ENCODE assay signal across 9 cellular contexts in the genomic region with DNA sequence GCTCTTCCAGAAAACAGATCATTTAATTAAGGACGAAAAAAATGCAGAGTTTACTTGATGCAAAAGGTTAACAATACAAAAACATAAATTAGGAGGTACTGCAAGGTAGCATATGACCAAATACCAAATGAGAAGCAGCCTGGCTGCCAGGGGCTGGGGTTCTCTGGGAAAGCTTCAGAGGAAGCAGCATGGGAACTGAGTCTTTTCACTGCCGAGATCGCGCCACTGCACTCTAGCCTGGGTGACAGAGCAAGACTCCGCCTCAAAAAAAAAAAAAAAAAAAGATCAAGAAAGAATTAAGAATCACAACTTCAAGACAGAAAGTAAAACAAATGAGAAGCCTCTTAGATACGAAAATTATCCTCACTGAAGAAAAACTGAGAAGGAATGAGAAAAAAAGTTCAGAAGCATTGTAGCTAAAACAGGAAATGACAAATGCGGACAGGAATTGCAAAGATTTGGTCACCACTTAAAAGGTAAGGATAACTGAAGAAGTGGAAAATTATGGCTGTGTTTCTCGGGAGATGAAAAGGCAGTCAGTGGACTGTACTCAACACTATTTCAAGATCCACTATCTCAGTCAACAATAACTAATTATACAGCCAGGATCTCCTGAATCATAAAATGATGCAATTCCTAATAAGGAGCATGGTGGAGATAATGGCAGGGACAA. TPM values are rescaled to one million over a fixed set of nuclear protein-coding genes. Genes with fewer than 3 reads are reported as not detected.
DNase-seq lines count a peak whose midpoint lies in the region; ATAC-seq, FAIRE-seq and TF ChIP-seq lines count a peak whose summit lies in the region.
"Had no signal": no experiment of that assay in that cellular context is flagged by ENCODE, and none has a peak within 500 bp of the region (broad histone marks: within the 10 kb centered on the region; RNA-seq: fewer than 3 reads in every experiment).

No MANE protein-coding gene starts in this region.

- intact Hi-C loops in mammary epithelial cell (cut with micrococcal nuclease) = loop anchor here (5.0 to 10.0 kb wide), 3 partner anchors 53 to 95 kb away; no protein-coding TSS in a partner anchor

- CTCF ChIA-PET in mammary epithelial cell (lab: Charles Lee; ENCODE audit: low non-redundant PET) = no interaction called here

- BruUV-seq in mammary epithelial cell (replicated peaks; lab: Mats Ljungman, UMichigan) = no TSS peak

- H3K4me1 ChIP-seq in mammary epithelial cell (ENCODE audit: insufficient read depth, low read length) (peaks cover 46% of the 10 kb centered on the region), mesodermal cell (ENCODE audit: control insufficient read depth, insufficient read depth, low read length, poor library complexity, severe bottlenecking) (peaks cover 36% of the 10 kb centered on the region)

- peak overlapping the region; percentile 29 for H3K9ac ChIP-seq in mammary epithelial cell (ENCODE audit: insufficient read depth, low read length)

- H3K4me2 ChIP-seq in mammary epithelial cell (ENCODE audit: insufficient read depth, low read depth, low read length) = peak overlapping the region; percentile 70

- peak overlapping the region in 1 of 3 experiments; percentile 18 for H3K4me3 ChIP-seq in mammary epithelial cell (replicated peaks in 1 of 3; ENCODE audit: insufficient read depth in 1 of 3, low read depth in 2 of 3, low read length in 3 of 3)
- no peak overlapping the region for H3K4me3 ChIP-seq in mesodermal cell (ENCODE audit: extremely low read depth, insufficient read depth, low read length, poor library complexity, severe bottlenecking)
- H3K4me3 ChIP-seq: skin epidermis had no signal

- FAIRE-seq in frontal cortex (lab: Jason Lieb, UNC) = no peak

- H4K20me1 ChIP-seq in mammary epithelial cell (ENCODE audit: insufficient read depth, low read length) = no peaks in the 10 kb centered on the region

- H3K27me3 ChIP-seq in mammary epithelial cell (ENCODE audit: insufficient read depth, low read length) = no peaks in the 10 kb centered on the region

- ATAC-seq in HG03457 (IDR thresholded peaks at IDR 0.05; ENCODE audit: unreplicated experiment) = no peak

- peaks cover 89% of the 10 kb centered on the region for H3K79me2 ChIP-seq in mammary epithelial cell (ENCODE audit: insufficient read depth, low read length)

- WGBS in mammary epithelial cell (ENCODE audit: low coverage, missing lambda C conversion rate) = 73% methylated on average over 8 of the region's 8 CpGs
- 60 to 88% methylated on average over 1 of the region's 8 CpGs for WGBS in mesodermal cell (ENCODE audit: insufficient coverage in 2 of 2), 2 experiments

- no peaks in the 10 kb centered on the region for H3K9me3 ChIP-seq in mammary epithelial cell (replicated peaks; ENCODE audit: insufficient read depth, low read length)
- no peaks in the 10 kb centered on the region for H3K9me3 ChIP-seq in mesodermal cell (ENCODE audit: control insufficient read depth, low read length)

- DNase-seq in AG08395 (ENCODE audit: low spot score) (peak; percentile 13), HK-2 (ENCODE audit: unreplicated experiment) (peak; percentile 30), mammary epithelial cell (peak; percentile 27), MV-4-11 (lab: John Stamatoyannopoulos, UW) (no peak), frontal cortex (ENCODE audit: low spot score in 2 of 2) (no peak), CD1c-positive myeloid dendritic cell (ENCODE audit: extremely low spot score) (no peak)

- H3K36me3 ChIP-seq in mammary epithelial cell (ENCODE audit: insufficient read depth, low read length) (no peaks in the 10 kb centered on the region), mesodermal cell (ENCODE audit: control insufficient read depth, insufficient read depth, low read length) (peaks cover 3% of the 10 kb centered on the region)

- H2AFZ ChIP-seq in mammary epithelial cell (ENCODE audit: low read depth, low read length) = no peak overlapping the region

- TF ChIP-seq CTCF in mammary epithelial cell (conservative IDR thresholded peaks at IDR 0.05 in 1 of 2, IDR thresholded peaks at IDR 0.05 in 1 of 2; ENCODE audit: extremely low read depth in 1 of 2, insufficient read depth in 1 of 2, low read depth in 1 of 2, low read length in 2 of 2) = no peak

- in situ Hi-C loops in mammary epithelial cell (cut with MboI; ENCODE audit: low sequenced_read_pairs in 2 of 2) = loop anchor here in 1 of 2 donors (10.0 kb wide), 1 partner anchor 95 kb away; no protein-coding TSS in a partner anchor

- H3K27ac ChIP-seq in mammary epithelial cell (ENCODE audit: insufficient read depth, low read depth, low read length) = peak overlapping the region; percentile 19
- peak overlapping the region; percentile 84 for H3K27ac ChIP-seq in mesodermal cell (ENCODE audit: low read depth, low read length, severe bottlenecking)

- dilution Hi-C loops in mammary epithelial cell (cut with HindIII; ENCODE audit: low sequenced_read_pairs) = loop anchor here (5.0 kb wide), 1 partner anchor 103 kb away; no protein-coding TSS in a partner anchor

RNA-seq across cellular contexts. Expression of a gene that starts 4.3 kb away (rescaled TPM):
- 100 to 1,000 TPM in 1 of 2 donors, 10 to 100 TPM in 1; 76.4 to 133 TPM for total RNA-seq in mammary epithelial cell
- 50.8 TPM for polyA plus RNA-seq in mammary epithelial cell
- 63.0 TPM for polyA minus RNA-seq in mammary epithelial cell
- 121 TPM for polyA plus RNA-seq in mesodermal cell (2013, experiment 1 of 2)
- 140 TPM for polyA plus RNA-seq in mesodermal cell (2013, experiment 2 of 2)
- total RNA-seq in frontal cortex = 115 TPM

RNA-seq across cellular contexts. Expression of a gene that starts 4.7 kb away (rescaled TPM):
- total RNA-seq in mammary epithelial cell (100 to 1,000 TPM in 1 of 2 donors, 10 to 100 TPM in 1; 32.9 to 120 TPM), frontal cortex (33.0 TPM)
- 12.6 TPM for polyA plus RNA-seq in mammary epithelial cell
- polyA minus RNA-seq in mammary epithelial cell = 16.3 TPM
- polyA plus RNA-seq in mesodermal cell (2013, experiment 1 of 2) = 10.7 TPM
- 11.1 TPM for polyA plus RNA-seq in mesodermal cell (2013, experiment 2 of 2)

Comparison
In these comparisons a context has a peak if more than half of its experiments do, and no peak if none do; other contexts are left out.
1. DNase-seq: peak in AG08395 (single experiment), HK-2 (single experiment) and mammary epithelial cell (single experiment); none in MV-4-11 (single experiment), frontal cortex (0 of 2) and CD1c-positive myeloid dendritic cell (single experiment).